ENCODE assay signal across 26 cellular contexts in the genomic region with DNA sequence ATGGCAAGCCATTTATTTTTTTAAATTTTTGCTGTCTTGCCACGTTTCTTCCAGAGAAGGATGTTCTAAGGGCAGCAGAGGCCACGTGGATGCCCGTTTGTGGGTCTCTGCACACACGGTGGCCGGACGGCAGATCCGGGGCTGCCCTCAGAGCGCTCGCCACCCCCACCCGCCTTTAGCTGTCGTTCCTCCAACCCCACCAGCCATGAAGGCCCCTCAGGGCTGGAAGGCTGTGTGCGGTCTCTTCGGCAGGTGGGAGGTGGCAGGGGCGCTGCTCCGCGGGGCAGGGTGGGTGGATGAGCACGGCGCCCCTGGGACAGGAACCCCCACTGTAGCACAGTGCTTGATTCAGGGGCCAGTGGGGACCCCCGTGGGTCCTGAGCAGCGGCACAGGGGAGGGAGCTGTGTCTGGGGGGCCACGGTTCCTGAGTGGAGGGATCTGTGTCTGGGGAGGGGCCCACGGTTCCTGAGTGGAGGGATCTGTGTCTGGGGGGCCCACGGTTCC.
"Had no signal": no experiment of that assay in that cellular context is flagged by ENCODE, and none has a peak within 500 bp of the region (broad histone marks: within the 10 kb centered on the region; RNA-seq: fewer than 3 reads in every experiment).

No MANE protein-coding gene starts in this region.

- ATAC-seq: heart right ventricle; left lobe of liver; sciatic nerve; stimulated activated effector memory CD8-positive, alpha-beta T cell treated with anti-CD3 and anti-CD28 coated beads, Interleukin-12 subunit alpha, Interleukin-12 subunit beta, amount 100 ng/mL, for 72 hours had no signal

- FAIRE-seq: endometrium, keratinocyte had no signal

- H3K27ac ChIP-seq: colonic mucosa, esophagus squamous epithelium, heart right ventricle, neural progenitor cell, parathyroid adenoma, testis, tibial artery had no signal

- H3K9ac ChIP-seq: neural progenitor cell, parathyroid adenoma had no signal

- H3K4me1 Mint-ChIP-seq: nephron, neural progenitor cell had no signal

- H3K4me3 Mint-ChIP-seq: dendritic cell treated with granulocyte-macrophage colony-stimulating factor and Interleukin-4, amounts not matched to agents 40 ng/mL and 50 ng/mL, for 4 days; memory B cell; nephron; neural progenitor cell; stimulated activated effector memory CD8-positive, alpha-beta T cell treated with anti-CD3 and anti-CD28 coated beads, Interleukin-12 subunit alpha, Interleukin-12 subunit beta, amount 100 ng/mL, for 72 hours; type B pancreatic cell had no signal

- H3K4me2 ChIP-seq: neural progenitor cell had no signal

- H3K36me3 ChIP-seq: colonic mucosa, esophagus squamous epithelium, heart right ventricle, neural progenitor cell, tibial artery had no signal

- DNase-seq: colonic mucosa; effector memory CD4-positive, alpha-beta T cell; erythroblast; esophagus squamous epithelium; foreskin melanocyte; glutamatergic neuron; heart right ventricle; stimulated activated CD4-positive, alpha-beta T cell treated with anti-CD3 and anti-CD28 coated beads, Interleukin-2, amount 100 ng/mL, for 24 hours; stimulated activated CD4-positive, alpha-beta T cell treated with anti-CD3 and anti-CD28 coated beads, Interleukin-4, amount 100 ng/mL, for 24 hours; stimulated activated naive CD4-positive, alpha-beta T cell treated with Interleukin-2 at 50 U/mL for 16 hours; substantia nigra; testis; tibial artery had no signal

- H3K27me3 ChIP-seq: colonic mucosa, esophagus squamous epithelium, heart right ventricle, neural progenitor cell, testis had no signal

- H3K4me1 ChIP-seq: colonic mucosa, neural progenitor cell, tibial artery had no signal

- H3K27ac Mint-ChIP-seq: dendritic cell treated with granulocyte-macrophage colony-stimulating factor and Interleukin-4, amounts not matched to agents 40 ng/mL and 50 ng/mL, for 4 days; memory B cell; nephron had no signal

- H3K9me3 ChIP-seq: colonic mucosa, esophagus squamous epithelium, heart right ventricle, testis, tibial artery had no signal

- H3K4me3 ChIP-seq: colonic mucosa, esophagus squamous epithelium, heart right ventricle, lung, neural progenitor cell, testis, tibial artery had no signal

- H2AFZ ChIP-seq: neural progenitor cell, parathyroid adenoma had no signal

- H3K9me3 Mint-ChIP-seq: dendritic cell treated with granulocyte-macrophage colony-stimulating factor and Interleukin-4, amounts not matched to agents 40 ng/mL and 50 ng/mL, for 4 days; memory B cell; nephron; neural progenitor cell; stimulated activated effector memory CD8-positive, alpha-beta T cell treated with anti-CD3 and anti-CD28 coated beads, Interleukin-12 subunit alpha, Interleukin-12 subunit beta, amount 100 ng/mL, for 72 hours; type B pancreatic cell had no signal

- H3K79me2 ChIP-seq: parathyroid adenoma had no signal

- H3K27me3 Mint-ChIP-seq: memory B cell, progenitor cell of endocrine pancreas, type B pancreatic cell had no signal

- H3K36me3 Mint-ChIP-seq: memory B cell, neural progenitor cell, type B pancreatic cell had no signal
